In genomic region chr17:46106966-46107644, GRCh38 we compare ENCODE assay signal across 13 cellular contexts.
DNase-seq lines count a peak whose midpoint lies in the region; ATAC-seq and TF ChIP-seq lines count a peak whose summit lies in the region.
"Had no signal": no experiment of that assay in that cellular context is flagged by ENCODE, and none has a peak within 500 bp of the region (broad histone marks: within the 10 kb centered on the region; RNA-seq: fewer than 3 reads in every experiment).

No MANE protein-coding gene starts in this region.

- H3K36me3 ChIP-seq in cardiac muscle cell, result no peaks in the 10 kb centered on the region

- H3K27me3 ChIP-seq in cardiac muscle cell, result no peaks in the 10 kb centered on the region

- H3K9me3 Mint-ChIP-seq in type B pancreatic cell, result no peaks in the 10 kb centered on the region
- H3K9me3 Mint-ChIP-seq: activated B cell treated with CpG ODN at 0.5 μM for 24 hours had no signal

- intact Hi-C loops in cardiac septum (cut with DNase I), result loop anchor here (5.0 kb wide), 1 partner anchor 55 kb away; no protein-coding TSS in a partner anchor

- H3K27ac ChIP-seq in cardiac muscle cell (peak overlapping the region; percentile 87), angular gyrus (ENCODE audit: low read depth, low read length) (peak overlapping the region; percentile 23)

- peaks cover 8% of the 10 kb centered on the region for H3K36me3 Mint-ChIP-seq in type B pancreatic cell

- no peak for ATAC-seq in activated CD4-positive, CD25-positive, alpha-beta regulatory T cell treated with anti-CD3 and anti-CD28 coated beads, Interleukin-2, amount 50 U/mL, for 24 hours

- H3K4me3 ChIP-seq in cardiac muscle cell, result no peak overlapping the region

- in situ Hi-C loops in GM13976 (cut with MboI; ENCODE audit: low sequenced_read_pairs, unreplicated experiment), result no loop called here

- H3K4me3 Mint-ChIP-seq in type B pancreatic cell, result no peak overlapping the region
- H3K4me3 Mint-ChIP-seq: activated B cell treated with CpG ODN at 0.5 μM for 24 hours had no signal

- H3K4me1 Mint-ChIP-seq in type B pancreatic cell (ENCODE audit: unreplicated experiment), result peaks cover 62% of the 10 kb centered on the region

- H3K27ac Mint-ChIP-seq in type B pancreatic cell, result peak overlapping the region; percentile 48
- H3K27ac Mint-ChIP-seq: activated B cell treated with CpG ODN at 0.5 μM for 24 hours had no signal

- H3K27me3 Mint-ChIP-seq in type B pancreatic cell, result no peaks in the 10 kb centered on the region
- H3K27me3 Mint-ChIP-seq: activated B cell treated with CpG ODN at 0.5 μM for 24 hours had no signal

- H3K4me1 ChIP-seq in cardiac muscle cell (ENCODE audit: low read depth), result peaks cover 54% of the 10 kb centered on the region

- DNase-seq in cardiac muscle cell (ENCODE audit: low read depth in 1 of 2, low spot score in 1 of 2), result peak; percentile 24 to 65
- DNase-seq in cardiac septum (ENCODE audit: low spot score), result no peak
- peak; percentile 89 for DNase-seq in iPS-NIHi11 (ENCODE audit: low spot score)
- no peak for DNase-seq in type B pancreatic cell (ENCODE audit: extremely low spot score, unreplicated experiment)
- no peak for DNase-seq in NCI-H2029 treated with DMSO at 0.1 percent for 48 hours (lab: John Stamatoyannopoulos, UW)
- no peak for DNase-seq in GM13976 (ENCODE audit: low spot score)
- DNase-seq: activated B cell treated with CpG ODN at 0.5 μM for 24 hours, activated gamma-delta T cell, foreskin fibroblast, NCI-H1105 treated with DMSO at 0.1 percent for 48 hours, NCI-H526 treated with DMSO at 0.1 percent for 48 hours had no signal

- TF ChIP-seq CTCF in cardiac muscle cell (IDR thresholded peaks at IDR 0.05; ENCODE audit: low read depth, low read length) (no peak), type B pancreatic cell (conservative IDR thresholded peaks at IDR 0.05) (no peak), GM13976 (IDR thresholded peaks at IDR 0.05; ENCODE audit: borderline replicate concordance, control extremely low read depth, extremely low read depth, insufficient read depth, missing control alignments) (no peak)

- H3K9me3 ChIP-seq in cardiac muscle cell (ENCODE audit: low read depth), result no peaks in the 10 kb centered on the region

Comparison
In these comparisons a context has a peak if more than half of its experiments do, and no peak if none do; other contexts are left out.
1. DNase-seq: peak in cardiac muscle cell (2 of 2) and iPS-NIHi11 (single experiment); none in cardiac septum (single experiment), type B pancreatic cell (single experiment), NCI-H2029 treated with DMSO at 0.1 percent for 48 hours (single experiment) and GM13976 (single experiment).